21 cellular contexts compared by ENCODE assay signal in the genomic region with DNA sequence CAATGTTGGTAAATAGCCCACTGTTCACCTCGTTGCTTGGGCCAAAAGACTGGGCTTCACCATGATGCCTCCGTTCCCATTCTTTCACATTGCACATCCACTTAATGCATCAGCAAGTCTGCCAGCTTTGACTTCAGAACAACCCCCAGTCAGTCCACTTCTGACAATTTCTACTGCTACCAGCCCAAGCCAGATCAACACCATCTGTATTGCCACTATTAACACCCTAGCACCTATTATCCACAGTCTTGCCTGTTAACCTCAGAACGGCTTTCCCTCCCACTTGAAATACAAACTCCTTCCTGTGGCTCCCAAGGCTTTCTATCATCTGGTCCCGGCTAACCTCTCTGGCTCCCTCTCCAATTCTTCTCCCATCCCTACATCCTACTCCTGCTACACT.
"Had no signal": no experiment of that assay in that cellular context is flagged by ENCODE, and none has a peak within 500 bp of the region (broad histone marks: within the 10 kb centered on the region; RNA-seq: fewer than 3 reads in every experiment).

No MANE protein-coding gene starts in this region.

- H3K9ac ChIP-seq: parathyroid adenoma had no signal

- H3K79me2 ChIP-seq: parathyroid adenoma had no signal

- H3K4me1 Mint-ChIP-seq: stimulated activated naive CD8-positive, alpha-beta T cell treated with anti-CD3 and anti-CD28 coated beads, Interleukin-15, amount 100 ng/mL, for 72 hours had no signal

- H3K4me3 Mint-ChIP-seq: dendritic cell treated with granulocyte-macrophage colony-stimulating factor and Interleukin-4, amounts not matched to agents 40 ng/mL and 50 ng/mL, for 4 days; effector memory CD8-positive, alpha-beta T cell; nephron progenitor cell; stimulated activated memory B cell treated with anti-CD40 and anti-IgM and Interleukin-4, amounts not matched to agents 10 μg/mL and 1 μg/mL and 100 μg/mL, for 72 hours; stimulated activated naive CD8-positive, alpha-beta T cell treated with anti-CD3 and anti-CD28 coated beads, Interleukin-15, amount 100 ng/mL, for 72 hours had no signal

- H3K4me3 ChIP-seq: esophagus muscularis mucosa, gastrocnemius medialis, heart right ventricle, prostate gland, spleen, testis, transverse colon had no signal

- FAIRE-seq: colon had no signal

- H3K4me1 ChIP-seq: parathyroid adenoma, testis had no signal

- H3K36me3 Mint-ChIP-seq: stimulated activated memory B cell treated with anti-CD40 and anti-IgM and Interleukin-4, amounts not matched to agents 10 μg/mL and 1 μg/mL and 100 μg/mL, for 72 hours had no signal

- H3K27ac ChIP-seq: epithelial cell of prostate, esophagus muscularis mucosa, gastrocnemius medialis, parathyroid adenoma, prostate gland, spleen, testis, transverse colon had no signal

- H3K27me3 ChIP-seq: esophagus muscularis mucosa, gastrocnemius medialis, heart right ventricle, spleen, testis, transverse colon had no signal

- H3K27ac Mint-ChIP-seq: dendritic cell treated with granulocyte-macrophage colony-stimulating factor and Interleukin-4, amounts not matched to agents 40 ng/mL and 50 ng/mL, for 4 days; effector memory CD8-positive, alpha-beta T cell; nephron progenitor cell; stimulated activated memory B cell treated with anti-CD40 and anti-IgM and Interleukin-4, amounts not matched to agents 10 μg/mL and 1 μg/mL and 100 μg/mL, for 72 hours had no signal

- H3K36me3 ChIP-seq: esophagus muscularis mucosa, gastrocnemius medialis, heart right ventricle, prostate gland, spleen, transverse colon had no signal

- H3K9me3 Mint-ChIP-seq: dendritic cell treated with granulocyte-macrophage colony-stimulating factor and Interleukin-4, amounts not matched to agents 40 ng/mL and 50 ng/mL, for 4 days; effector memory CD8-positive, alpha-beta T cell; nephron progenitor cell; stimulated activated memory B cell treated with anti-CD40 and anti-IgM and Interleukin-4, amounts not matched to agents 10 μg/mL and 1 μg/mL and 100 μg/mL, for 72 hours; stimulated activated naive CD8-positive, alpha-beta T cell treated with anti-CD3 and anti-CD28 coated beads, Interleukin-15, amount 100 ng/mL, for 72 hours had no signal

- H3K27me3 Mint-ChIP-seq: dendritic cell treated with granulocyte-macrophage colony-stimulating factor and Interleukin-4, amounts not matched to agents 40 ng/mL and 50 ng/mL, for 4 days; stimulated activated memory B cell treated with anti-CD40 and anti-IgM and Interleukin-4, amounts not matched to agents 10 μg/mL and 1 μg/mL and 100 μg/mL, for 72 hours; stimulated activated naive CD8-positive, alpha-beta T cell treated with anti-CD3 and anti-CD28 coated beads, Interleukin-15, amount 100 ng/mL, for 72 hours had no signal

- H2AFZ ChIP-seq: parathyroid adenoma had no signal

- DNase-seq: effector memory CD8-positive, alpha-beta T cell; gastrocnemius medialis; heart right ventricle; hypothalamus; islet precursor cell; midbrain; nephron progenitor cell; spleen; stimulated activated CD4-positive, alpha-beta T cell treated with anti-CD3 and anti-CD28 coated beads, Interleukin-15, amount 100 ng/mL, for 24 hours; stimulated activated CD4-positive, alpha-beta T cell treated with anti-CD3 and anti-CD28 coated beads, Interleukin-1b, Interleukin-23, amount 100 ng/mL, for 48 hours; stimulated activated CD4-positive, alpha-beta T cell treated with anti-CD3 and anti-CD28 coated beads, Interleukin-4, amount 100 ng/mL, for 24 hours; stimulated activated naive CD8-positive, alpha-beta T cell treated with anti-CD3 and anti-CD28 coated beads, Interleukin-15, amount 100 ng/mL, for 72 hours; testis; transverse colon had no signal

- H3K9me3 ChIP-seq: esophagus muscularis mucosa, gastrocnemius medialis, heart right ventricle, prostate gland, spleen, testis, transverse colon had no signal
